ENCODE assay signal across 1 cellular context in the genomic region with DNA sequence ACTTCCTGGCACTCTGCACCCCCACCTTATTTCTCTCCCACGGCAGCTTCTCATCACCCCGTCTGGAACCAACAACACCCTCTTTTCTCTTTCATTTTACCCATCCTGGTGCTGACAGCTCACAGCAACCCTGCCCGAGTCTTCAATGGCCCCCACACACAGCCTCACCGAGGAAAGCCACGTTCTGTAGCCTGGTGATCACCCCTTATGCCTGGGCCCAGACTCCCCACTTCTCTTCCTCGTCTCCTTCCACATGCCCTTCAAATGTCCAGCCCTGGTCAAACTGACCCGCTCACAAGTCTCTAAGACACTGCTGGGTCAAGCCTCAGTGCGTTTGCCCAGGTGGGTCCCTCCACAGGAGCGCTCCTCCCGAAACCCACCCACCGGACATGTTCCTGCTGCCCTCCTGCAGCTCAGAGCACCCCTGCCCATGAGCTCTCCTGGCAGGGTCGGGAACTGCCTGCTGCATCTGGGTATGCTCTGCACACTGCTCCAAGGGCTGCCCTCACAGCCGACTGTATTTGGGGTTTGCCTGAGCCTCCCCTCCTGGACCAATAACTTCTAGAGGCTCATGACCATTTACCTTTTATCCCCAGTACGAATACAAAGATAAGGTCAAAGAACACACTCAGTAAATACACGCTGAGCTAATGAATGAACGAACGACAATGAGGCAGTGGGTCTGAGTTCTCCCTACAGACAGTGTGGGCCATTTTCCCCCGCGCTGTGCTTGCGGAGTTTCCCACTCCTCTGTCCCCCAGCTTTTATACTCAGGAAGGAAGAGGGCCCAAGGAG.
TF ChIP-seq lines count a peak whose summit lies in the region.

No MANE protein-coding gene starts in this region.

TF ChIP-seq in GM23338, 12 proteins besides CTCF, POLR2A, EP300 and RAD21:
- TF ChIP-seq STAT1 (IDR thresholded peaks at IDR 0.05; ENCODE audit: unreplicated experiment) (no peak), ZNF114 (CRISPR knock-in tag; IDR thresholded peaks at IDR 0.05) (no peak), POLR2AphosphoS5 (IDR thresholded peaks at IDR 0.05; ENCODE audit: low read depth) (no peak), EZH2phosphoT487 (IDR thresholded peaks at IDR 0.05; ENCODE audit: unreplicated experiment) (no peak), CREB1 (CRISPR knock-in tag; IDR thresholded peaks at IDR 0.05; ENCODE audit: low read depth) (no peak)
TF ChIP-seq in GM23338: peak in this region for 0.
